14 cellular contexts compared by ENCODE assay signal in the genomic region with DNA sequence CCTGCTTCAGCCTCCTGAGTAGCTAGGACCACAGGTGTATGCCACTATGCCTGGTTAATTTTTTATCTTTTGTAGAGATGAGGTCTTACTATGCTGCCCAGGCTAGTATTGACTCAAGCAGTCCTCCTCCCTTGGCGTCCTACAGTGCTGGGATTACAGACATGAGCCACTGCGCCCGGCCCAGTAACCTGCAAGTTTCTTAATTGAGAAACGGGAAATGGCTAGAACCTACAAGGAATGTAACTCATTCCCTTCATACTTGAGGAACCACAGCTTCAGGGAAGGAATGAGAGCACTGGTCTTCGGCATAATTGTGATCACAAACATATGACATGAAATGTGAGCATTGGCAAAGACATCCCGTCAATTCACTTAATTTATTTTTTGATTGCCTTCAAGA.
DNase-seq lines count a peak whose midpoint lies in the region; ATAC-seq, FAIRE-seq and TF ChIP-seq lines count a peak whose summit lies in the region.
"Had no signal": no experiment of that assay in that cellular context is flagged by ENCODE, and none has a peak within 500 bp of the region (broad histone marks: within the 10 kb centered on the region; RNA-seq: fewer than 3 reads in every experiment).

No MANE protein-coding gene starts in this region.

- H3K4me3 Mint-ChIP-seq in chondrocyte (ENCODE audit: unreplicated experiment): peak overlapping the region; percentile 7
- H3K4me3 Mint-ChIP-seq: neural progenitor cell, WTC11 had no signal

- no peak overlapping the region for H3K27ac ChIP-seq in left lung
- H3K27ac ChIP-seq: dorsolateral prefrontal cortex, left ventricle myocardium inferior, neural progenitor cell had no signal

- H3K4me3 ChIP-seq in left lung: no peak overlapping the region
- H3K4me3 ChIP-seq: dorsolateral prefrontal cortex, left ventricle myocardium inferior, neural progenitor cell had no signal

- H3K9me3 Mint-ChIP-seq in chondrocyte (ENCODE audit: low read depth): peaks cover 4% of the 10 kb centered on the region
- H3K9me3 Mint-ChIP-seq: neural progenitor cell, WTC11 had no signal

- no peaks in the 10 kb centered on the region for H3K4me1 ChIP-seq in left lung
- H3K4me1 ChIP-seq: left ventricle myocardium inferior, neural progenitor cell had no signal

- FAIRE-seq in D721Med (lab: Jason Lieb, UNC): no peak

- H3K27me3 ChIP-seq in left lung: no peaks in the 10 kb centered on the region
- H3K27me3 ChIP-seq: dorsolateral prefrontal cortex, neural progenitor cell had no signal

- no peaks in the 10 kb centered on the region for H3K36me3 ChIP-seq in left lung
- H3K36me3 ChIP-seq: left ventricle myocardium inferior, neural progenitor cell had no signal

- peak; percentile 39 for ATAC-seq in left lung
- ATAC-seq in GM21367 (IDR thresholded peaks at IDR 0.05; ENCODE audit: unreplicated experiment): no peak
- ATAC-seq in HG03457 (IDR thresholded peaks at IDR 0.05; ENCODE audit: unreplicated experiment): no peak
- ATAC-seq: WTC11 had no signal

- peak overlapping the region; percentile 92 for H3K27ac Mint-ChIP-seq in chondrocyte (ENCODE audit: unreplicated experiment)
- H3K27ac Mint-ChIP-seq: neural progenitor cell, WTC11 had no signal

- H3K9me3 ChIP-seq in left lung: no peaks in the 10 kb centered on the region
- H3K9me3 ChIP-seq: left ventricle myocardium inferior had no signal

- peak; percentile 94 for DNase-seq in HT-29 (ENCODE audit: low spot score)
- DNase-seq in chondrocyte (ENCODE audit: low spot score): no peak
- no peak for DNase-seq in left lung
- no peak for DNase-seq in DMS53 (lab: John Stamatoyannopoulos, UW)
- DNase-seq in D721Med (ENCODE audit: insufficient read length, low spot score): no peak
- DNase-seq: dorsolateral prefrontal cortex, head of caudate nucleus, left ventricle myocardium inferior, NCI-H1048, NCI-H2227 treated with DMSO at 0.1 percent for 48 hours had no signal

- intact Hi-C loops in left lung (cut with DNase I): no loop called here

- H3K36me3 Mint-ChIP-seq in chondrocyte (ENCODE audit: low read depth): peaks cover 1% of the 10 kb centered on the region
- H3K36me3 Mint-ChIP-seq: neural progenitor cell, WTC11 had no signal

- TF ChIP-seq CTCF in chondrocyte (IDR thresholded peaks at IDR 0.05) (no peak), left lung (IDR thresholded peaks at IDR 0.05) (no peak), D721Med (IDR thresholded peaks at IDR 0.05; ENCODE audit: insufficient read depth, missing control alignments) (no peak)

- H3K4me1 Mint-ChIP-seq in chondrocyte (ENCODE audit: low read depth): peaks cover 23% of the 10 kb centered on the region
- H3K4me1 Mint-ChIP-seq: neural progenitor cell, WTC11 had no signal

- no peaks in the 10 kb centered on the region for H3K27me3 Mint-ChIP-seq in chondrocyte (ENCODE audit: low read depth)
